25 cellular contexts compared by ENCODE assay signal in genomic region chr1:159942700-159943640, GRCh38. TPM values are rescaled to one million over a fixed set of nuclear protein-coding genes. Genes with fewer than 3 reads are reported as not detected.
DNase-seq lines count a peak whose midpoint lies in the region; ATAC-seq and TF ChIP-seq lines count a peak whose summit lies in the region.
"Had no signal": no experiment of that assay in that cellular context is flagged by ENCODE, and none has a peak within 500 bp of the region (broad histone marks: within the 10 kb centered on the region; RNA-seq: fewer than 3 reads in every experiment).

No MANE protein-coding gene starts in this region.

- in situ Hi-C loops in brain microvascular endothelial cell (cut with HindIII; ENCODE audit: low pct_ligation_motif_present, low sequenced_read_pairs) = no loop called here

- H3K4me3 ChIP-seq in Caco-2 (ENCODE audit: low read depth, low read length) = no peak overlapping the region
- no peak overlapping the region for H3K4me3 ChIP-seq in RWPE2 (ENCODE audit: severe bottlenecking)
- H3K4me3 ChIP-seq in brain microvascular endothelial cell (ENCODE audit: low read depth, low read length) = no peak overlapping the region
- H3K4me3 ChIP-seq: GM12878, left lung, MG63 had no signal

- H3K36me3 Mint-ChIP-seq in Caco-2 (ENCODE audit: insufficient read depth, unreplicated experiment) = peaks cover 10% of the 10 kb centered on the region
- H3K36me3 Mint-ChIP-seq in activated CD8-positive, alpha-beta T cell treated with anti-CD3 and anti-CD28 coated beads for 36 hours (ENCODE audit: low read depth) = no peaks in the 10 kb centered on the region
- H3K36me3 Mint-ChIP-seq: CD8-positive, alpha-beta T cell; stimulated activated memory B cell treated with anti-CD40 and anti-IgM and Interleukin-4, amounts not matched to agents 10 μg/mL and 1 μg/mL and 100 μg/mL, for 72 hours had no signal

- H3K27ac ChIP-seq in RWPE2 (ENCODE audit: poor library complexity, severe bottlenecking) = peak overlapping the region; percentile 50
- H3K27ac ChIP-seq in brain microvascular endothelial cell = no peak overlapping the region
- H3K27ac ChIP-seq: left lung had no signal

- peaks cover 56% of the 10 kb centered on the region for H3K4me1 ChIP-seq in Caco-2
- H3K4me1 ChIP-seq in RWPE2 (ENCODE audit: insufficient read depth, poor library complexity, severe bottlenecking) = peaks cover 14% of the 10 kb centered on the region

- no peak overlapping the region for H3K27ac Mint-ChIP-seq in Caco-2 (ENCODE audit: unreplicated experiment)
- H3K27ac Mint-ChIP-seq in activated CD8-positive, alpha-beta T cell treated with anti-CD3 and anti-CD28 coated beads for 36 hours = no peak overlapping the region
- H3K27ac Mint-ChIP-seq: activated CD4-positive, alpha-beta memory T cell treated with anti-CD3 and anti-CD28 coated beads, Interleukin-2, amount 10 ng/mL, durations not matched to agents 7 days and 5 days; CD8-positive, alpha-beta T cell; stimulated activated memory B cell treated with anti-CD40 and anti-IgM and Interleukin-4, amounts not matched to agents 10 μg/mL and 1 μg/mL and 100 μg/mL, for 72 hours had no signal

- TF ChIP-seq CTCF in Caco-2 (IDR thresholded peaks at IDR 0.05; ENCODE audit: insufficient read depth in 1 of 2, low read depth in 1 of 2, low read length in 1 of 2, severe bottlenecking in 1 of 2, unreplicated experiment in 1 of 2) (no peak), RWPE2 (IDR thresholded peaks at IDR 0.05; ENCODE audit: poor library complexity, severe bottlenecking) (no peak), brain microvascular endothelial cell (IDR thresholded peaks at IDR 0.05; ENCODE audit: low read depth, low read length, missing control alignments) (no peak)
- no peak for TF ChIP-seq CTCF in activated CD8-positive, alpha-beta T cell treated with anti-CD3 and anti-CD28 coated beads for 36 hours (IDR thresholded peaks at IDR 0.05)

- no peaks in the 10 kb centered on the region for H3K27me3 Mint-ChIP-seq in Caco-2 (ENCODE audit: insufficient read depth, unreplicated experiment)
- peaks cover 22% of the 10 kb centered on the region for H3K27me3 Mint-ChIP-seq in activated CD8-positive, alpha-beta T cell treated with anti-CD3 and anti-CD28 coated beads for 36 hours

- no TSS peak for BruUV-seq in Caco-2 (replicated peaks; lab: Mats Ljungman, UMichigan)

- H3K4me3 Mint-ChIP-seq in Caco-2 (ENCODE audit: unreplicated experiment) = peak overlapping the region; percentile 36
- H3K4me3 Mint-ChIP-seq in activated CD8-positive, alpha-beta T cell treated with anti-CD3 and anti-CD28 coated beads for 36 hours = no peak overlapping the region
- H3K4me3 Mint-ChIP-seq: activated CD4-positive, alpha-beta memory T cell treated with anti-CD3 and anti-CD28 coated beads, Interleukin-2, amount 10 ng/mL, durations not matched to agents 7 days and 5 days; CD8-positive, alpha-beta T cell; stimulated activated memory B cell treated with anti-CD40 and anti-IgM and Interleukin-4, amounts not matched to agents 10 μg/mL and 1 μg/mL and 100 μg/mL, for 72 hours had no signal

- no peaks in the 10 kb centered on the region for H3K9me3 ChIP-seq in Caco-2
- H3K9me3 ChIP-seq in RWPE2 (ENCODE audit: severe bottlenecking) = no peaks in the 10 kb centered on the region
- H3K9me3 ChIP-seq: left lung, MG63 had no signal

- no peak for ATAC-seq in RWPE2 (ENCODE audit: low read depth)
- ATAC-seq in activated CD8-positive, alpha-beta T cell treated with anti-CD3 and anti-CD28 coated beads for 36 hours = no peak
- ATAC-seq in GM19324 (IDR thresholded peaks at IDR 0.05; ENCODE audit: low FRiP score, unreplicated experiment) = no peak
- no peak for ATAC-seq in GM21526 (IDR thresholded peaks at IDR 0.05; ENCODE audit: low FRiP score, unreplicated experiment)
- ATAC-seq: CD8-positive, alpha-beta T cell; GM12878; left lung; right cardiac atrium; SK-N-SH treated with all-trans-retinoic acid at 6 μM for 48 hours; stimulated activated memory B cell treated with anti-CD40 and anti-IgM and Interleukin-4, amounts not matched to agents 10 μg/mL and 1 μg/mL and 100 μg/mL, for 72 hours had no signal

- H3K27me3 ChIP-seq in Caco-2 (replicated peaks; ENCODE audit: control insufficient read depth, insufficient read depth, low read length) (no peaks in the 10 kb centered on the region), RWPE2 (ENCODE audit: insufficient read depth, poor library complexity, severe bottlenecking) (no peaks in the 10 kb centered on the region), brain microvascular endothelial cell (replicated peaks) (peaks cover 18% of the 10 kb centered on the region)

- DNase-seq in Caco-2 (no peak), RWPE2 (ENCODE audit: low spot score) (no peak), islet precursor cell (peak; percentile 38), pons (ENCODE audit: low spot score) (peak; percentile 6), brain microvascular endothelial cell (no peak)
- no peak for DNase-seq in activated CD8-positive, alpha-beta T cell treated with anti-CD3 and anti-CD28 coated beads for 36 hours
- DNase-seq: activated CD4-positive, alpha-beta memory T cell treated with anti-CD3 and anti-CD28 coated beads, Interleukin-2, amount 10 ng/mL, durations not matched to agents 7 days and 5 days; activated naive CD4-positive, alpha-beta T cell treated with anti-CD3 and anti-CD28 coated beads, Interleukin-2, amount 50 U/mL, for 16 hours; activated T-cell treated with anti-CD3 and anti-CD28 coated beads, Interleukin-2, amount 50 U/mL, for 48 hours; anterior cingulate cortex; CD8-positive, alpha-beta T cell; cerebellar nuclear complex; DMS53; effector CD8-positive, alpha-beta T cell; left lung; MG63; NCI-H1930; NCI-H446; right cardiac atrium had no signal

- intact Hi-C loops in Caco-2 (cut with micrococcal nuclease; ENCODE audit: unreplicated experiment) = no loop called here
- intact Hi-C loops in activated CD8-positive, alpha-beta T cell treated with anti-CD3 and anti-CD28 coated beads for 36 hours (cut with micrococcal nuclease) = no loop called here

- H3K9me3 Mint-ChIP-seq in Caco-2 (ENCODE audit: unreplicated experiment) = no peaks in the 10 kb centered on the region
- H3K9me3 Mint-ChIP-seq in activated CD8-positive, alpha-beta T cell treated with anti-CD3 and anti-CD28 coated beads for 36 hours = no peaks in the 10 kb centered on the region
- H3K9me3 Mint-ChIP-seq: activated CD4-positive, alpha-beta memory T cell treated with anti-CD3 and anti-CD28 coated beads, Interleukin-2, amount 10 ng/mL, durations not matched to agents 7 days and 5 days; CD8-positive, alpha-beta T cell; stimulated activated memory B cell treated with anti-CD40 and anti-IgM and Interleukin-4, amounts not matched to agents 10 μg/mL and 1 μg/mL and 100 μg/mL, for 72 hours had no signal

- POLR2A ChIA-PET in Caco-2 (lab: Charles Lee) = no interaction called here
- POLR2A ChIA-PET in activated CD8-positive, alpha-beta T cell treated with anti-CD3 and anti-CD28 coated beads for 36 hours (lab: Charles Lee) = no interaction called here

- H3K4me1 Mint-ChIP-seq in Caco-2 (ENCODE audit: low read depth, unreplicated experiment) = peaks cover 61% of the 10 kb centered on the region
- peaks cover 2% of the 10 kb centered on the region for H3K4me1 Mint-ChIP-seq in activated CD8-positive, alpha-beta T cell treated with anti-CD3 and anti-CD28 coated beads for 36 hours (ENCODE audit: low read depth)

- H3K36me3 ChIP-seq in Caco-2 (ENCODE audit: control insufficient read depth, insufficient read depth, low read length) (no peaks in the 10 kb centered on the region), RWPE2 (ENCODE audit: low read depth) (no peaks in the 10 kb centered on the region), brain microvascular endothelial cell (replicated peaks) (no peaks in the 10 kb centered on the region)
- H3K36me3 ChIP-seq: left lung, MG63 had no signal

- CTCF ChIA-PET in Caco-2 (lab: Charles Lee) = no interaction called here
- CTCF ChIA-PET in activated CD8-positive, alpha-beta T cell treated with anti-CD3 and anti-CD28 coated beads for 36 hours (lab: Charles Lee) = interaction anchor here (1.1 to 2.7 kb wide), 2 partner anchors 8 to 64 kb away, joined by 3 to 18 read pairs; no protein-coding TSS in a partner anchor

RNA-seq across cellular contexts. Expression of gene IGSF9, which starts 2.4 kb away (rescaled TPM):
- 19.6 and 21.2 TPM in 2 replicates for total RNA-seq in Caco-2 (2022)
- total RNA-seq in activated CD8-positive, alpha-beta T cell treated with anti-CD3 and anti-CD28 coated beads for 36 hours = under 1 TPM in 1 of 2 experiments, not detected in 1; 0.07 TPM
- total RNA-seq: activated CD4-positive, alpha-beta memory T cell treated with anti-CD3 and anti-CD28 coated beads, Interleukin-2, amount 10 ng/mL, durations not matched to agents 7 days and 5 days; CD8-positive, alpha-beta T cell; GM12878 had no signal

RNA-seq across cellular contexts. Expression of gene SLAMF9, which starts 11.1 kb away (rescaled TPM):
- total RNA-seq in Caco-2 (2022) = 0.36 TPM in 1 of 2 replicates, not detected in the other
- total RNA-seq in activated CD8-positive, alpha-beta T cell treated with anti-CD3 and anti-CD28 coated beads for 36 hours = not detected
- total RNA-seq: activated CD4-positive, alpha-beta memory T cell treated with anti-CD3 and anti-CD28 coated beads, Interleukin-2, amount 10 ng/mL, durations not matched to agents 7 days and 5 days; CD8-positive, alpha-beta T cell; GM12878; left lung; mucosa of gallbladder; right cardiac atrium had no signal

RNA-seq across cellular contexts. Expression of gene TAGLN2, which starts 17.7 kb away (rescaled TPM):
- total RNA-seq in Caco-2 (2022) = 518 and 531 TPM in 2 replicates
- 100 to 1,000 TPM; 475 to 482 TPM for total RNA-seq in activated CD8-positive, alpha-beta T cell treated with anti-CD3 and anti-CD28 coated beads for 36 hours

RNA-seq across cellular contexts. Expression of gene CFAP45, which starts 43.0 kb away (rescaled TPM):
- total RNA-seq in Caco-2 (2022) = 1.1 and 1.5 TPM in 2 replicates
- 1 to 10 TPM; 1.3 to 1.4 TPM for total RNA-seq in activated CD8-positive, alpha-beta T cell treated with anti-CD3 and anti-CD28 coated beads for 36 hours

Comparison
In these comparisons a context has a peak if more than half of its experiments do, and no peak if none do; other contexts are left out.
1. DNase-seq: peak in islet precursor cell (single experiment) and pons (single experiment); none in Caco-2 (0 of 2), RWPE2 (single experiment), brain microvascular endothelial cell (single experiment) and activated CD8-positive, alpha-beta T cell treated with anti-CD3 and anti-CD28 coated beads for 36 hours (single experiment).
2. RNA of gene IGSF9, which starts 2.4 kb away (total RNA-seq): 19.6 to 21.2 TPM in Caco-2; 0.07 TPM in activated CD8-positive, alpha-beta T cell treated with anti-CD3 and anti-CD28 coated beads for 36 hours; every median in the first group is over 10 times any median in the second.